Comparison of ENCODE assay signal across 10 cellular contexts in the genomic region with DNA sequence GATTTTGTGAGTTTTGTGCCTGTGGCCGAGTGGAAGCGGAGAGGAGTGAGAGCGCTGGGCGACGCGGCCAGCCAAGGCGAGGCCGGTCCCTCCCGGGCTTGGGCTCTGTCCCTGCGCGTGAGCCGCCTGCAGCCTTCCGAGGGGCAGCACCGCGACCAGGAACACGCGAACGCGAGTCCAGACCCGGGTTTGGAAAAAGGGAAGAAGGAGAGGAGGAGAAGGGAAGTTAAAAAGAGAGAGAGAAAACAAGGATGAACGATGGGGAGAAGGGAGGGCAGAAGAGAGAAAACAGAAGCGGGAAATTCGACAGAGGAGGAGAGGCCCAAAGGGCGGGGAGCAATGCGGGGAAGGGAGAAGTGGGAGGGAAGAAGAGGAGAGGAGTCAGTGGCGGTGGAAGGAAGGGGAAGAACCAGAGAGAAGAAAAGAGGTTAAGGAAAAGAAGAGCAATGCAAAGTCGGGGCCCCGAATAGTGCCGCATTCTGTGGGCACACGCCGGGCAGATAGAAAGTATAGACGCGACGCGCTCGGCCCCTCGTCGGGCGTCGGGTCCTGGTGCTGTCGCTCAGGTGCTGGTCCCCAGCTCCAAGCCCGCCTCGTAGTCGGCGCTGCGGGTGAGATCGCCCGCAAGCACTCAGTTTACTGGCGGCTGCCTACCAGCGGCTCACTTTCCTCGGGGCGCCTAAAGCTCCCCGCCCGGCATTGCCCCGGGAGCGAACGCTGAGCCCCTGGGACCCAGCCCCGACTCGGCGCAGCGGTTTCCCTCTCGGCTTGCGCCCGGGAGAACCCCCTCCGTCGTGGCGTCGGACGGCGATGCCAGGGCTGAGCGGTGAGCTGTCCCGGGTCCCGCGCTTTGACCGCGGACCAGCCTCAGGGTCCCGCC. TPM values are rescaled to one million over a fixed set of nuclear protein-coding genes. Genes with fewer than 3 reads are reported as not detected.
DNase-seq lines count a peak whose midpoint lies in the region; ATAC-seq and TF ChIP-seq lines count a peak whose summit lies in the region.
"Had no signal": no experiment of that assay in that cellular context is flagged by ENCODE, and none has a peak within 500 bp of the region (broad histone marks: within the 10 kb centered on the region; RNA-seq: fewer than 3 reads in every experiment).

No MANE protein-coding gene starts in this region.

- no peak overlapping the region for H3K27ac Mint-ChIP-seq in Caco-2 (ENCODE audit: unreplicated experiment)
- H3K27ac Mint-ChIP-seq in osteocyte (ENCODE audit: unreplicated experiment), result no peak overlapping the region
- H3K27ac Mint-ChIP-seq in CD8-positive, alpha-beta T cell, result no peak overlapping the region

- H3K4me3 ChIP-seq in Caco-2 (ENCODE audit: low read depth, low read length), result no peak overlapping the region
- H3K4me3 ChIP-seq in Peyer's patch, result peak overlapping the region in 3 of 4 donors; percentile 5 to 63 (median 45)
- H3K4me3 ChIP-seq in esophagus muscularis mucosa, result peak overlapping the region; percentile 41 to 54 (median 46)
- no peak overlapping the region for H3K4me3 ChIP-seq in SJCRH30
- no peak overlapping the region for H3K4me3 ChIP-seq in CD8-positive, alpha-beta T cell (ENCODE audit: low read depth, low read length)

- 2% methylated on average over 40 of the region's 77 CpGs for WGBS in esophagus muscularis mucosa

- 0 out of 2 replicates have a peak, but pooled peaks cover 6% of the 10 kb centered on the region for H3K4me1 ChIP-seq in Caco-2
- peaks cover 0 to 34% (median 3%) of the 10 kb centered on the region in 4 donors for H3K4me1 ChIP-seq in Peyer's patch
- peaks cover 22 to 44% (median 39%) of the 10 kb centered on the region in 4 donors for H3K4me1 ChIP-seq in esophagus muscularis mucosa
- H3K4me1 ChIP-seq in SJCRH30, result no peaks in the 10 kb centered on the region
- no peaks in the 10 kb centered on the region for H3K4me1 ChIP-seq in CD8-positive, alpha-beta T cell (ENCODE audit: insufficient read depth, low read length)

- CTCF ChIA-PET in Caco-2 (lab: Charles Lee), result interaction anchor here (0.6 kb wide), 1 partner anchor 56 kb away, joined by 5 read pairs; no protein-coding TSS in a partner anchor
- CTCF ChIA-PET in CD8-positive, alpha-beta T cell (lab: Charles Lee), result no interaction called here

- H3K36me3 Mint-ChIP-seq in Caco-2 (ENCODE audit: insufficient read depth, unreplicated experiment) (peaks cover 7% of the 10 kb centered on the region), osteocyte (ENCODE audit: unreplicated experiment) (no peaks in the 10 kb centered on the region)
- no peaks in the 10 kb centered on the region for H3K36me3 Mint-ChIP-seq in CD8-positive, alpha-beta T cell

- H3K4me1 Mint-ChIP-seq in Caco-2 (ENCODE audit: low read depth, unreplicated experiment) (peaks cover 6% of the 10 kb centered on the region), osteocyte (ENCODE audit: unreplicated experiment) (peaks cover 32% of the 10 kb centered on the region)
- peaks cover 26% of the 10 kb centered on the region for H3K4me1 Mint-ChIP-seq in CD8-positive, alpha-beta T cell (ENCODE audit: low read depth)

- H3K27ac ChIP-seq in Peyer's patch (no peak overlapping the region), esophagus muscularis mucosa (replicated peaks in 1 of 4) (no peak overlapping the region), SJCRH30 (no peak overlapping the region), substantia nigra (ENCODE audit: low read depth, low read length, poor library complexity, severe bottlenecking) (no peak overlapping the region)
- no peak overlapping the region for H3K27ac ChIP-seq in CD8-positive, alpha-beta T cell (ENCODE audit: low read depth, low read length)

- H3K4me3 Mint-ChIP-seq in Caco-2 (ENCODE audit: unreplicated experiment), result peak overlapping the region; percentile 36
- peak overlapping the region; percentile 66 for H3K4me3 Mint-ChIP-seq in osteocyte (ENCODE audit: unreplicated experiment)
- no peak overlapping the region for H3K4me3 Mint-ChIP-seq in CD8-positive, alpha-beta T cell
- H3K4me3 Mint-ChIP-seq: central memory CD8-positive, alpha-beta T cell had no signal

- no peak for TF ChIP-seq EP300 in esophagus muscularis mucosa (IDR thresholded peaks at IDR 0.05)

- intact Hi-C loops in Caco-2 (cut with micrococcal nuclease; ENCODE audit: unreplicated experiment) (no loop called here), esophagus muscularis mucosa (cut with DNase I) (no loop called here)
- intact Hi-C loops in CD8-positive, alpha-beta T cell (cut with DNase I, micrococcal nuclease), result no loop called here

- H3K9me3 Mint-ChIP-seq in Caco-2 (ENCODE audit: unreplicated experiment) (no peaks in the 10 kb centered on the region), osteocyte (ENCODE audit: unreplicated experiment) (no peaks in the 10 kb centered on the region)
- H3K9me3 Mint-ChIP-seq in CD8-positive, alpha-beta T cell, result no peaks in the 10 kb centered on the region
- H3K9me3 Mint-ChIP-seq: central memory CD8-positive, alpha-beta T cell had no signal

- H3K27me3 ChIP-seq in Caco-2 (replicated peaks; ENCODE audit: control insufficient read depth, insufficient read depth, low read length) (peaks cover 6% of the 10 kb centered on the region), Peyer's patch (peaks cover 0 to 11% of the 10 kb centered on the region in 2 donors), esophagus muscularis mucosa (peaks cover 0 to 90% (median 38%) of the 10 kb centered on the region in 4 donors), SJCRH30 (no peaks in the 10 kb centered on the region)
- peaks cover 26% of the 10 kb centered on the region for H3K27me3 ChIP-seq in CD8-positive, alpha-beta T cell (ENCODE audit: insufficient read depth, low read length)

- ATAC-seq in CD8-positive, alpha-beta T cell, result no peak

- H3K27me3 Mint-ChIP-seq in Caco-2 (ENCODE audit: insufficient read depth, unreplicated experiment), result peaks cover 46% of the 10 kb centered on the region
- H3K27me3 Mint-ChIP-seq in osteocyte (ENCODE audit: unreplicated experiment), result peaks cover 90% of the 10 kb centered on the region
- H3K27me3 Mint-ChIP-seq in CD8-positive, alpha-beta T cell (ENCODE audit: low read depth), result peaks cover 74% of the 10 kb centered on the region

- TF ChIP-seq CTCF in Caco-2 (IDR thresholded peaks at IDR 0.05; ENCODE audit: insufficient read depth in 1 of 2, low read depth in 1 of 2, low read length in 1 of 2, severe bottlenecking in 1 of 2, unreplicated experiment in 1 of 2) (no peak), Peyer's patch (IDR thresholded peaks at IDR 0.05) (no peak), esophagus muscularis mucosa (IDR thresholded peaks at IDR 0.05) (no peak), osteocyte (IDR thresholded peaks at IDR 0.05) (no peak)
- no peak for TF ChIP-seq CTCF in CD8-positive, alpha-beta T cell (IDR thresholded peaks at IDR 0.05)

- DNase-seq in Caco-2, result no peak
- DNase-seq in Peyer's patch, result peak in 1 of 3 donors; percentile 56
- no peak for DNase-seq in esophagus muscularis mucosa (ENCODE audit: extremely low spot score)
- no peak for DNase-seq in osteocyte (ENCODE audit: extremely low spot score, unreplicated experiment)
- no peak for DNase-seq in SJCRH30
- DNase-seq in NCI-H526 treated with DMSO at 0.1 percent for 48 hours (lab: John Stamatoyannopoulos, UW), result no peak
- DNase-seq in CD8-positive, alpha-beta T cell, result no peak
- DNase-seq in substantia nigra (lab: John Stamatoyannopoulos, UW), result no peak

- no TSS peak for BruUV-seq in Caco-2 (replicated peaks; lab: Mats Ljungman, UMichigan)

- POLR2A ChIA-PET in Caco-2 (lab: Charles Lee), result interaction anchor here (0.6 kb wide), 1 partner anchor 809 kb away, joined by 3 read pairs; no protein-coding TSS in a partner anchor
- POLR2A ChIA-PET in CD8-positive, alpha-beta T cell (lab: Charles Lee), result no interaction called here

- no peak for TF ChIP-seq POLR2A in Peyer's patch (IDR thresholded peaks at IDR 0.05)
- TF ChIP-seq POLR2A in esophagus muscularis mucosa (IDR thresholded peaks at IDR 0.05; ENCODE audit: low read depth), result no peak

- H3K9me3 ChIP-seq in Caco-2 (no peaks in the 10 kb centered on the region), Peyer's patch (no peaks in the 10 kb centered on the region), esophagus muscularis mucosa (no peaks in the 10 kb centered on the region), SJCRH30 (replicated peaks) (no peaks in the 10 kb centered on the region)
- H3K9me3 ChIP-seq in CD8-positive, alpha-beta T cell (ENCODE audit: low read length), result no peaks in the 10 kb centered on the region

- H3K36me3 ChIP-seq in Caco-2 (ENCODE audit: control insufficient read depth, insufficient read depth, low read length) (no peaks in the 10 kb centered on the region), Peyer's patch (no peaks in the 10 kb centered on the region), esophagus muscularis mucosa (no peaks in the 10 kb centered on the region), SJCRH30 (no peaks in the 10 kb centered on the region)
- no peaks in the 10 kb centered on the region for H3K36me3 ChIP-seq in CD8-positive, alpha-beta T cell (ENCODE audit: insufficient read depth, low read length)

RNA-seq across cellular contexts. Expression of a gene that starts 2.8 kb away (rescaled TPM):
- 0.82 and 1.1 TPM in 2 replicates for total RNA-seq in Caco-2 (2022)
- total RNA-seq in Peyer's patch, result 10 to 100 TPM in 3 of 4 donors, 1 to 10 TPM in 1; 1.7 to 19.8 (median 15.7) TPM
- total RNA-seq in esophagus muscularis mucosa, result not detected
- not detected in 2 replicates for total RNA-seq in osteocyte
- total RNA-seq in SJCRH30 (2014; rRNA removed; shearing (Covaris generic)), result 0.06 and 0.18 TPM in 2 replicates
- not detected for total RNA-seq in CD8-positive, alpha-beta T cell
- total RNA-seq: pulmonary artery endothelial cell had no signal

Comparison
In these comparisons a context has a peak if more than half of its experiments do, and no peak if none do; other contexts are left out.
1. H3K4me3 ChIP-seq: peak in Peyer's patch (3 of 4) and esophagus muscularis mucosa (4 of 4); none in Caco-2 (single experiment), SJCRH30 (single experiment) and CD8-positive, alpha-beta T cell (single experiment).